ENCODE assay signal across 2 cellular contexts in the genomic region with DNA sequence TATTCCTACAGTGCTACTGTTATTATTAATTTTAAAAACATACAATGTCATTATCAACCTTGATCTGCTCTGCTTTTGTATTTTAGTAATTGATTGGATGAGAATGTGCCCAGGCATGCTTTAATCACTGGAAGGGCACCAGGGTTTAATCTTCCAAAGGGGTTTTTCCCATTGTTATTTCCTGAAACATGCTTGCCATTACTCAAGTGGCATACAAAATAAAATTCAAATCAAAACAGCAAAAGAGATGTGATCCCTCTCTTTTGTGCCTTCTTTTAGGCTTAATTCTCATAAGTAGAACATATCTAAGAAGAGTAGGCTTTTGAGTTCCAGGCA.
TF ChIP-seq lines count a peak whose summit lies in the region.

No MANE protein-coding gene starts in this region.

TF ChIP-seq in IMR-90, 13 proteins besides CTCF, POLR2A, EP300 and RAD21:
- no peak for TF ChIP-seq FOS (IDR thresholded peaks at IDR 0.05; ENCODE audit: low read depth, low read length)
- no peak for TF ChIP-seq CHD1 (IDR thresholded peaks at IDR 0.05; ENCODE audit: low read depth, low read length)
- no peak for TF ChIP-seq RCOR1 (IDR thresholded peaks at IDR 0.05; ENCODE audit: insufficient replicate concordance, low read length)
- no peak for TF ChIP-seq MAFK (IDR thresholded peaks at IDR 0.05; ENCODE audit: low read depth, low read length)
- no peak for TF ChIP-seq RFX5 (IDR thresholded peaks at IDR 0.05; ENCODE audit: low read depth, low read length)
- TF ChIP-seq BHLHE40 (IDR thresholded peaks at IDR 0.05; ENCODE audit: low read depth, low read length) = no peak
- TF ChIP-seq, protein P1, sequence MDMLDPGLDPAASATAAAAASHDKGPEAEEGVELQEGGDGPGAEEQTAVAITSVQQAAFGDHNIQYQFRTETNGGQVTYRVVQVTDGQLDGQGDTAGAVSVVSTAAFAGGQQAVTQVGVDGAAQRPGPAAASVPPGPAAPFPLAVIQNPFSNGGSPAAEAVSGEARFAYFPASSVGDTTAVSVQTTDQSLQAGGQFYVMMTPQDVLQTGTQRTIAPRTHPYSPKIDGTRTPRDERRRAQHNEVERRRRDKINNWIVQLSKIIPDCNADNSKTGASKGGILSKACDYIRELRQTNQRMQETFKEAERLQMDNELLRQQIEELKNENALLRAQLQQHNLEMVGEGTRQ (IDR thresholded peaks at IDR 0.05; ENCODE audit: low read depth, low read length) = no peak
- TF ChIP-seq MXI1 (IDR thresholded peaks at IDR 0.05; ENCODE audit: borderline replicate concordance, low read depth, low read length) = no peak
- TF ChIP-seq, protein P2, sequence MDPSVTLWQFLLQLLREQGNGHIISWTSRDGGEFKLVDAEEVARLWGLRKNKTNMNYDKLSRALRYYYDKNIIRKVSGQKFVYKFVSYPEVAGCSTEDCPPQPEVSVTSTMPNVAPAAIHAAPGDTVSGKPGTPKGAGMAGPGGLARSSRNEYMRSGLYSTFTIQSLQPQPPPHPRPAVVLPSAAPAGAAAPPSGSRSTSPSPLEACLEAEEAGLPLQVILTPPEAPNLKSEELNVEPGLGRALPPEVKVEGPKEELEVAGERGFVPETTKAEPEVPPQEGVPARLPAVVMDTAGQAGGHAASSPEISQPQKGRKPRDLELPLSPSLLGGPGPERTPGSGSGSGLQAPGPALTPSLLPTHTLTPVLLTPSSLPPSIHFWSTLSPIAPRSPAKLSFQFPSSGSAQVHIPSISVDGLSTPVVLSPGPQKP (IDR thresholded peaks at IDR 0.05; ENCODE audit: borderline replicate concordance, low read depth, low read length) = no peak
- no peak for TF ChIP-seq CEBPB (IDR thresholded peaks at IDR 0.05; ENCODE audit: low read depth, low read length)
- TF ChIP-seq SMC3 (IDR thresholded peaks at IDR 0.05; ENCODE audit: low read depth, low read length) = no peak
- TF ChIP-seq NFE2L2 (IDR thresholded peaks at IDR 0.05; ENCODE audit: low read depth, low read length) = no peak
- TF ChIP-seq MAZ (IDR thresholded peaks at IDR 0.05; ENCODE audit: borderline replicate concordance, low read depth, low read length) = no peak

TF ChIP-seq in endothelial cell of umbilical vein, 7 proteins besides CTCF, POLR2A, EP300 and RAD21:
- TF ChIP-seq POLR2AphosphoS5 (IDR thresholded peaks at IDR 0.05; ENCODE audit: insufficient read depth, low read depth, low read length) (no peak), GATA2 (IDR thresholded peaks at IDR 0.05; ENCODE audit: insufficient read depth, insufficient read length, low read depth, low read length) (no peak), FOS (IDR thresholded peaks at IDR 0.05; ENCODE audit: borderline replicate concordance, insufficient read depth, low read length) (no peak), JUN (IDR thresholded peaks at IDR 0.05; ENCODE audit: borderline replicate concordance, insufficient read depth, insufficient read length, low read depth) (no peak), MYC (IDR thresholded peaks at IDR 0.05; ENCODE audit: low read depth, low read length) (no peak), EZH2 (IDR thresholded peaks at IDR 0.05; ENCODE audit: borderline replicate concordance, low read depth, low read length, severe bottlenecking) (no peak)
- TF ChIP-seq, protein P3, sequence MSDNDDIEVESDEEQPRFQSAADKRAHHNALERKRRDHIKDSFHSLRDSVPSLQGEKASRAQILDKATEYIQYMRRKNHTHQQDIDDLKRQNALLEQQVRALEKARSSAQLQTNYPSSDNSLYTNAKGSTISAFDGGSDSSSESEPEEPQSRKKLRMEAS (IDR thresholded peaks at IDR 0.05; ENCODE audit: insufficient read depth, insufficient read length) = no peak
